ENCODE assay signal across 23 cellular contexts in genomic region chr13:32187651-32188050, GRCh38.
"Had no signal": no experiment of that assay in that cellular context is flagged by ENCODE, and none has a peak within 500 bp of the region (broad histone marks: within the 10 kb centered on the region; RNA-seq: fewer than 3 reads in every experiment).

No MANE protein-coding gene starts in this region.

- H3K36me3 Mint-ChIP-seq: naive B cell had no signal

- H3K27me3 Mint-ChIP-seq: naive B cell had no signal

- H3K4me1 Mint-ChIP-seq: mesothelial cell of epicardium, naive B cell had no signal

- H3K4me3 ChIP-seq: coronary artery, dorsolateral prefrontal cortex, esophagus muscularis mucosa, gastrocnemius medialis, heart right ventricle, left lung, lower lobe of right lung, mucosa of descending colon had no signal

- H3K27ac ChIP-seq: coronary artery, dorsolateral prefrontal cortex, esophagus muscularis mucosa, gastrocnemius medialis, heart right ventricle, left lung, lower lobe of right lung had no signal

- H3K27me3 ChIP-seq: dorsolateral prefrontal cortex, esophagus muscularis mucosa, gastrocnemius medialis, heart right ventricle, left lung had no signal

- H3K27ac Mint-ChIP-seq: mesothelial cell of epicardium, naive B cell had no signal

- H3K9me3 Mint-ChIP-seq: naive B cell had no signal

- ATAC-seq: gastrocnemius medialis, heart right ventricle, left cardiac atrium, left lung, left ventricle myocardium superior, lower lobe of right lung, mucosa of descending colon had no signal

- DNase-seq: dermis blood vessel endothelial cell; dorsolateral prefrontal cortex; effector CD4-positive, alpha-beta T cell; effector memory CD4-positive, alpha-beta T cell; foreskin fibroblast; foreskin melanocyte; gastrocnemius medialis; glutamatergic neuron; head of caudate nucleus; heart right ventricle; hippocampal formation; left cardiac atrium; left lung; left ventricle myocardium superior; lower lobe of right lung; mesenchymal stem cell; mucosa of descending colon; naive B cell had no signal

- H3K4me3 Mint-ChIP-seq: mesothelial cell of epicardium, naive B cell had no signal

- FAIRE-seq: endothelial cell of umbilical vein, keratinocyte had no signal

- H3K9me3 ChIP-seq: esophagus muscularis mucosa, gastrocnemius medialis, heart right ventricle, left lung, lower lobe of right lung, mucosa of descending colon had no signal

- H3K4me1 ChIP-seq: esophagus muscularis mucosa, gastrocnemius medialis, heart right ventricle, left lung, lower lobe of right lung had no signal
